Comparison of ENCODE assay signal across 35 cellular contexts in genomic region chr6:147274012-147274411, GRCh38.
"Had no signal": no experiment of that assay in that cellular context is flagged by ENCODE, and none has a peak within 500 bp of the region (broad histone marks: within the 10 kb centered on the region; RNA-seq: fewer than 3 reads in every experiment).

No MANE protein-coding gene starts in this region.

- H3K4me3 ChIP-seq: MG63 had no signal

- H3K9me3 ChIP-seq: MG63 had no signal

- DNase-seq: Karpas-422, Kasumi-1, MG63, MM.1S, MV-4-11, NCI-H1048, NCI-H1092, NCI-H1092 treated with DMSO at 0.1 percent for 48 hours, NCI-H1105, NCI-H1105 treated with DMSO at 0.1 percent for 48 hours, NCI-H1417, NCI-H1417 treated with DMSO at 0.1 percent for 48 hours, NCI-H1436, NCI-H1436 treated with DMSO at 0.1 percent for 48 hours, NCI-H146, NCI-H1694, NCI-H1694 treated with DMSO at 0.1 percent for 48 hours, NCI-H187, NCI-H187 treated with DMSO at 0.1 percent for 48 hours, NCI-H1930, NCI-H2029, NCI-H2029 treated with DMSO at 0.1 percent for 48 hours, NCI-H2081, NCI-H2081 treated with DMSO at 0.1 percent for 48 hours, NCI-H2107, NCI-H2171, NCI-H2171 treated with DMSO at 0.1 percent for 48 hours, NCI-H2227 treated with DMSO at 0.1 percent for 48 hours, NCI-H226, NCI-H345, NCI-H446, NCI-H446 treated with DMSO at 0.1 percent for 48 hours, NCI-H510A, NCI-H510A treated with DMSO at 0.1 percent for 48 hours, NCI-H524 had no signal

- H3K27me3 ChIP-seq: MG63 had no signal
